In the genomic region with DNA sequence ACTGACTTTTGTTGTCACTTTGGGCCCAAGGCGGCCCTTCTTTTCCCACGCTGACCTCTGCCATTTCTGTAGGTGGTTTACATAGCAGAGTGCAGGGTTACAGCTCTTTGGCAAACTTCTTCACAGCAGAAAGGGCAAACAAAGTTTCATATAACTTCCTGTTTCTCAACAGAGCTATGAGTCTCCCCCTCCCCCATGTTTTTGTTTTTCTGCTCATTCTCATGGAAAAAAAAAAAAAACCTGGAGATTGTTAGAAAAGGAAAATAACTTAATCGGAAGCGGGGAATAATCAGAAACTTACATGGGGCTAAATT, we compare ENCODE assay signal across 15 cellular contexts.
DNase-seq lines count a peak whose midpoint lies in the region; ATAC-seq, FAIRE-seq and TF ChIP-seq lines count a peak whose summit lies in the region.
"Had no signal": no experiment of that assay in that cellular context is flagged by ENCODE, and none has a peak within 500 bp of the region (broad histone marks: within the 10 kb centered on the region; RNA-seq: fewer than 3 reads in every experiment).

No MANE protein-coding gene starts in this region.

- no peak for TF ChIP-seq CTCF in NB4 (IDR thresholded peaks at IDR 0.05; ENCODE audit: low read depth, low read length)
- TF ChIP-seq CTCF in endothelial cell of umbilical vein (IDR thresholded peaks at IDR 0.05; ENCODE audit: extremely low read depth in 1 of 2, insufficient read depth in 1 of 2, low read depth in 1 of 2, low read length in 2 of 2) = no peak
- no peak for TF ChIP-seq CTCF in osteocyte (IDR thresholded peaks at IDR 0.05)
- no peak for TF ChIP-seq CTCF in prostate gland (IDR thresholded peaks at IDR 0.05)

- H3K4me1 Mint-ChIP-seq in osteocyte (ENCODE audit: unreplicated experiment) = peaks cover 26% of the 10 kb centered on the region

- no peaks in the 10 kb centered on the region for H4K20me1 ChIP-seq in endothelial cell of umbilical vein (replicated peaks; ENCODE audit: control insufficient read depth, extremely low read depth, insufficient read depth, low read length)

- FAIRE-seq in endothelial cell of umbilical vein (lab: Jason Lieb, UNC) = no peak
- FAIRE-seq: colon had no signal

- ATAC-seq in GM18868 (IDR thresholded peaks at IDR 0.05; ENCODE audit: unreplicated experiment) = peak; percentile 34
- ATAC-seq in GM21390 (IDR thresholded peaks at IDR 0.05; ENCODE audit: unreplicated experiment) = no peak
- no peak for ATAC-seq in HG03432 (IDR thresholded peaks at IDR 0.05; ENCODE audit: unreplicated experiment)
- ATAC-seq: activated CD8-positive, alpha-beta T cell treated with anti-CD3 and anti-CD28 coated beads, Interleukin-2, amount 10 ng/mL, durations not matched to agents 7 days and 5 days had no signal

- H3K36me3 ChIP-seq in endothelial cell of umbilical vein (ENCODE audit: control insufficient read depth in 2 of 2, extremely low read depth in 1 of 2, insufficient read depth in 2 of 2, low read length in 2 of 2) (no peaks in the 10 kb centered on the region), prostate gland (no peaks in the 10 kb centered on the region)
- H3K36me3 ChIP-seq: lower lobe of right lung had no signal

- H3K27ac ChIP-seq in endothelial cell of umbilical vein (ENCODE audit: insufficient read depth, low read depth, low read length) (no peak overlapping the region), prostate gland (no peak overlapping the region)
- H3K27ac ChIP-seq: lower lobe of right lung had no signal

- no TSS peak for BruUV-seq in endothelial cell of umbilical vein (replicated peaks; lab: Mats Ljungman, UMichigan)

- no peaks in the 10 kb centered on the region for H3K27me3 Mint-ChIP-seq in osteocyte (ENCODE audit: unreplicated experiment)

- dilution Hi-C loops in endothelial cell of umbilical vein (cut with MboI; ENCODE audit: extremely low pct_ligation_motif_present, low sequenced_read_pairs) = no loop called here

- POLR2A ChIA-PET in endothelial cell of umbilical vein (lab: Charles Lee) = no interaction called here

- no peaks in the 10 kb centered on the region for H3K9me3 Mint-ChIP-seq in osteocyte (ENCODE audit: unreplicated experiment)
- H3K9me3 Mint-ChIP-seq: activated naive CD4-positive, alpha-beta T cell treated with anti-CD3 and anti-CD28 coated beads, Interleukin-2, amount 50 U/mL, for 24 hours; T-helper 1 cell treated with Interleukin-12 subunit alpha and Interleukin-12 subunit beta and Interleukin-4 antibody, amounts not matched to agents 30 μg/mL and 1 μg/mL, for 36 hours had no signal

- intact Hi-C loops in endothelial cell of umbilical vein (cut with micrococcal nuclease) (no loop called here), prostate gland (cut with DNase I) (no loop called here)

- H3K27me3 ChIP-seq in endothelial cell of umbilical vein (ENCODE audit: control insufficient read depth in 2 of 2, insufficient read depth in 2 of 2, low read length in 2 of 2) (no peaks in the 10 kb centered on the region), prostate gland (replicated peaks; ENCODE audit: insufficient read depth) (no peaks in the 10 kb centered on the region)

- H3K9me3 ChIP-seq in endothelial cell of umbilical vein (replicated peaks; ENCODE audit: control insufficient read depth, insufficient read depth, low read length) (no peaks in the 10 kb centered on the region), prostate gland (no peaks in the 10 kb centered on the region)
- H3K9me3 ChIP-seq: lower lobe of right lung had no signal

- DNase-seq in NB4 (ENCODE audit: low read depth) (peak; percentile 81), endothelial cell of umbilical vein (ENCODE audit: low read depth, low spot score) (peak; percentile 65), osteocyte (ENCODE audit: extremely low spot score, unreplicated experiment) (no peak), medulla oblongata (ENCODE audit: extremely low spot score) (no peak), prostate gland (ENCODE audit: low spot score) (no peak)
- DNase-seq: activated CD8-positive, alpha-beta T cell treated with anti-CD3 and anti-CD28 coated beads, Interleukin-2, amount 10 ng/mL, durations not matched to agents 7 days and 5 days; C1 segment of cervical spinal cord; lower lobe of right lung; NCI-H187 treated with DMSO at 0.1 percent for 48 hours had no signal

- TF ChIP-seq POLR2A in NB4 (IDR thresholded peaks at IDR 0.05; ENCODE audit: extremely low read depth, insufficient read length) = no peak
- no peak for TF ChIP-seq POLR2A in endothelial cell of umbilical vein (IDR thresholded peaks at IDR 0.05; ENCODE audit: low read depth, low read length)
- no peak for TF ChIP-seq POLR2A in prostate gland (IDR thresholded peaks at IDR 0.05)

- WGBS in prostate gland = 76% methylated on average over 4 of the region's 4 CpGs

- no peaks in the 10 kb centered on the region for H3K79me2 ChIP-seq in endothelial cell of umbilical vein (ENCODE audit: control insufficient read depth, insufficient read depth, low read length)

- no peak overlapping the region for H3K4me3 ChIP-seq in NB4 (ENCODE audit: low read depth, low read length)
- no peak overlapping the region for H3K4me3 ChIP-seq in endothelial cell of umbilical vein (replicated peaks in 1 of 3; ENCODE audit: insufficient read depth in 1 of 3, low read depth in 1 of 3, low read length in 3 of 3)
- no peak overlapping the region for H3K4me3 ChIP-seq in prostate gland
- H3K4me3 ChIP-seq: lower lobe of right lung had no signal

- no peak overlapping the region for H3K9ac ChIP-seq in endothelial cell of umbilical vein (replicated peaks; ENCODE audit: extremely low read depth, insufficient read depth, low read length)

- no peaks in the 10 kb centered on the region for H3K4me1 ChIP-seq in endothelial cell of umbilical vein (ENCODE audit: control insufficient read depth, extremely low read depth, insufficient read depth, low read length)
- no peaks in the 10 kb centered on the region for H3K4me1 ChIP-seq in prostate gland (replicated peaks)
- H3K4me1 ChIP-seq: lower lobe of right lung had no signal

- H3K27ac Mint-ChIP-seq in osteocyte (ENCODE audit: unreplicated experiment) = peak overlapping the region; percentile 69
- H3K27ac Mint-ChIP-seq: activated CD8-positive, alpha-beta T cell treated with anti-CD3 and anti-CD28 coated beads, Interleukin-2, amount 10 ng/mL, durations not matched to agents 7 days and 5 days; activated naive CD4-positive, alpha-beta T cell treated with anti-CD3 and anti-CD28 coated beads, Interleukin-2, amount 50 U/mL, for 24 hours; T-helper 1 cell treated with Interleukin-12 subunit alpha and Interleukin-12 subunit beta and Interleukin-4 antibody, amounts not matched to agents 30 μg/mL and 1 μg/mL, for 36 hours had no signal

- no peaks in the 10 kb centered on the region for H3K36me3 Mint-ChIP-seq in osteocyte (ENCODE audit: unreplicated experiment)
- H3K36me3 Mint-ChIP-seq: activated naive CD4-positive, alpha-beta T cell treated with anti-CD3 and anti-CD28 coated beads, Interleukin-2, amount 50 U/mL, for 24 hours had no signal

- H3K9me1 ChIP-seq in endothelial cell of umbilical vein (replicated peaks; ENCODE audit: control insufficient read depth, extremely low read depth, insufficient read depth, low read length) = no peaks in the 10 kb centered on the region

- CTCF ChIA-PET in endothelial cell of umbilical vein (lab: Charles Lee) = no interaction called here

- no peak overlapping the region for H3K4me3 Mint-ChIP-seq in osteocyte (ENCODE audit: unreplicated experiment)
- H3K4me3 Mint-ChIP-seq: activated CD8-positive, alpha-beta T cell treated with anti-CD3 and anti-CD28 coated beads, Interleukin-2, amount 10 ng/mL, durations not matched to agents 7 days and 5 days; activated naive CD4-positive, alpha-beta T cell treated with anti-CD3 and anti-CD28 coated beads, Interleukin-2, amount 50 U/mL, for 24 hours; T-helper 1 cell treated with Interleukin-12 subunit alpha and Interleukin-12 subunit beta and Interleukin-4 antibody, amounts not matched to agents 30 μg/mL and 1 μg/mL, for 36 hours had no signal

- H2AFZ ChIP-seq in endothelial cell of umbilical vein (ENCODE audit: low read depth, low read length) = peak overlapping the region; percentile 46

- no peak overlapping the region for H3K4me2 ChIP-seq in endothelial cell of umbilical vein (ENCODE audit: insufficient read depth, low read length)

TF ChIP-seq in endothelial cell of umbilical vein, 7 proteins besides CTCF, POLR2A, EP300 and RAD21:
- TF ChIP-seq MYC (IDR thresholded peaks at IDR 0.05; ENCODE audit: low read depth, low read length) (no peak), JUN (IDR thresholded peaks at IDR 0.05; ENCODE audit: borderline replicate concordance, insufficient read depth, insufficient read length, low read depth) (no peak), POLR2AphosphoS5 (IDR thresholded peaks at IDR 0.05; ENCODE audit: insufficient read depth, low read depth, low read length) (no peak), EZH2 (IDR thresholded peaks at IDR 0.05; ENCODE audit: borderline replicate concordance, low read depth, low read length, severe bottlenecking) (no peak)
- TF ChIP-seq, protein P1, sequence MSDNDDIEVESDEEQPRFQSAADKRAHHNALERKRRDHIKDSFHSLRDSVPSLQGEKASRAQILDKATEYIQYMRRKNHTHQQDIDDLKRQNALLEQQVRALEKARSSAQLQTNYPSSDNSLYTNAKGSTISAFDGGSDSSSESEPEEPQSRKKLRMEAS (IDR thresholded peaks at IDR 0.05; ENCODE audit: insufficient read depth, insufficient read length) = no peak

Comparison
In these comparisons a context has a peak if more than half of its experiments do, and no peak if none do; other contexts are left out.
1. DNase-seq: peak in NB4 (single experiment) and endothelial cell of umbilical vein (single experiment); none in osteocyte (single experiment), medulla oblongata (single experiment) and prostate gland (single experiment).